ENCODE assay signal across 1 cellular context in the genomic region with DNA sequence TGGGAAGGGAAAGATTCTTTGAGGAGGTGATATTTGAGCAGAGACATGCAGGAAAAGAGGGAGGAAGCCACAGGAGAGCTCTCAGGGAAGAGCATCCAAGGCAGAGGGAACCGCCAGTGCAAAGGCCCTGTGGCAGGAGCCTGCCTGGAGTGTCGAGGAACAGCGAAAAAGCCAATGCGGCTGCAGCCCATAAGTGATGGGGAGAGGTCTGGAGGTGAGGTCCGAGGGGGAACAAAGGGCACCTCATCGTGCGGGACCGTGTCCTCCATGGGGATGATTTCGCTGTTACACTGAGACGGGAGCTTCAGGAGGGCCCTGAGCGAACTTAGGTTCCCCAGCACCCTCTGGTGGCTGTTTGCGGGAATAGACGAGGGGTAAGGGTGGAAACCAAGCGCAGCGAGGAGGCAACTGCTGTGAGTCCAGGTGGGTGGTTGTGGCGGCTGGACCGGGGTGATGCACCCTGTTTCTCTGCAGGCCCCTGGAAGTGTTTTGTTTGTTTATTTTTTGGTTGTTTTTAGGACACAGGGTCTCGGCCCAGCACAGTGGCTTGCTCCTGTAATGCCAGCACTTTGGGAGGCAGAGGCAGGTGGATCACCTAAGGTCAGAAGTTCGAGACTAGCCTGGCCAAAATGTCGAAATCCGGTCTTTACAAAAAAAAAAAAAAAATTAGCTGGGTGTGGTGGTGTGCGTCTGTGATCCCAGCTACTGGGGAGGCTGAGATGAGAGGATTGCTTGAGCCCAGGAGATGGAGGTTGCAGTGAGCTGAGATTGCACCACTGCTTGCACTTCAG.
TF ChIP-seq lines count a peak whose summit lies in the region.

No MANE protein-coding gene starts in this region.

TF ChIP-seq in HEK293, 187 proteins besides CTCF, POLR2A, EP300 and RAD21 (continued from another document):
- TF ChIP-seq, protein P1, sequence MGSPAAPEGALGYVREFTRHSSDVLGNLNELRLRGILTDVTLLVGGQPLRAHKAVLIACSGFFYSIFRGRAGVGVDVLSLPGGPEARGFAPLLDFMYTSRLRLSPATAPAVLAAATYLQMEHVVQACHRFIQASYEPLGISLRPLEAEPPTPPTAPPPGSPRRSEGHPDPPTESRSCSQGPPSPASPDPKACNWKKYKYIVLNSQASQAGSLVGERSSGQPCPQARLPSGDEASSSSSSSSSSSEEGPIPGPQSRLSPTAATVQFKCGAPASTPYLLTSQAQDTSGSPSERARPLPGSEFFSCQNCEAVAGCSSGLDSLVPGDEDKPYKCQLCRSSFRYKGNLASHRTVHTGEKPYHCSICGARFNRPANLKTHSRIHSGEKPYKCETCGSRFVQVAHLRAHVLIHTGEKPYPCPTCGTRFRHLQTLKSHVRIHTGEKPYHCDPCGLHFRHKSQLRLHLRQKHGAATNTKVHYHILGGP (tag by site-specific recombination; IDR thresholded peaks at IDR 0.05), result no peak
- TF ChIP-seq ZNF623 (tag by site-specific recombination; IDR thresholded peaks at IDR 0.05), result peak; percentile 100
